In genomic region chr20:4167261-4168004, GRCh38 we compare ENCODE assay signal across 11 cellular contexts. TPM values are rescaled to one million over a fixed set of nuclear protein-coding genes. Genes with fewer than 3 reads are reported as not detected.
DNase-seq lines count a peak whose midpoint lies in the region; ATAC-seq lines count a peak whose summit lies in the region.
"Had no signal": no experiment of that assay in that cellular context is flagged by ENCODE, and none has a peak within 500 bp of the region (broad histone marks: within the 10 kb centered on the region; RNA-seq: fewer than 3 reads in every experiment).

No MANE protein-coding gene starts in this region.

- no peak overlapping the region for H3K27ac ChIP-seq in Karpas-422 (ENCODE audit: low read length)
- H3K27ac ChIP-seq: upper lobe of left lung had no signal

- peak overlapping the region; percentile 70 for H3K9ac ChIP-seq in iPS-15b (ENCODE audit: low read depth, low read length)
- no peak overlapping the region for H3K9ac ChIP-seq in Karpas-422 (ENCODE audit: low read length)

- H3K36me3 ChIP-seq in iPS-15b (ENCODE audit: control insufficient read depth, insufficient read depth, low read length) (no peaks in the 10 kb centered on the region), Karpas-422 (ENCODE audit: insufficient read depth, low read length) (no peaks in the 10 kb centered on the region)
- H3K36me3 ChIP-seq: upper lobe of left lung had no signal

- H3K27me3 ChIP-seq in iPS-15b (ENCODE audit: control insufficient read depth, insufficient read depth, low read length), result no peaks in the 10 kb centered on the region
- H3K27me3 ChIP-seq in Karpas-422 (ENCODE audit: low read length), result no peaks in the 10 kb centered on the region
- H3K27me3 ChIP-seq: upper lobe of left lung had no signal

- DNase-seq in NCI-H1436 (lab: John Stamatoyannopoulos, UW), result peak; percentile 28
- DNase-seq in NCI-H1436 treated with DMSO at 0.1 percent for 48 hours (lab: John Stamatoyannopoulos, UW), result no peak
- peak; percentile 94 for DNase-seq in SK-MEL-5 (ENCODE audit: low read depth, low spot score)
- DNase-seq in putamen (ENCODE audit: low spot score), result peak; percentile 93
- no peak for DNase-seq in activated CD4-positive, CD25-positive, alpha-beta regulatory T cell treated with anti-CD3 and anti-CD28 coated beads, Interleukin-2, amount 50 U/mL, for 72 hours
- DNase-seq in Karpas-422, result no peak
- DNase-seq: NCI-H748 treated with DMSO at 0.1 percent for 48 hours, upper lobe of left lung had no signal

- no peak for ATAC-seq in HG03520 (IDR thresholded peaks at IDR 0.05; ENCODE audit: unreplicated experiment)
- ATAC-seq: activated T-helper 17 cell treated with anti-CD3 and anti-CD28 coated beads, Interleukin-2, amount 50 U/mL, for 72 hours had no signal

- no peaks in the 10 kb centered on the region for H3K79me2 ChIP-seq in Karpas-422 (ENCODE audit: low read length)

- H3K9me3 ChIP-seq in iPS-15b (ENCODE audit: control insufficient read depth, insufficient read depth, low read length) (no peaks in the 10 kb centered on the region), Karpas-422 (ENCODE audit: low read length) (no peaks in the 10 kb centered on the region)
- H3K9me3 ChIP-seq: upper lobe of left lung had no signal

- no peaks in the 10 kb centered on the region for H4K20me1 ChIP-seq in Karpas-422 (ENCODE audit: insufficient read depth, low read depth, low read length)

- in situ Hi-C loops in SK-MEL-5 (cut with HindIII; ENCODE audit: low pct_unique_long_range_greater_than_20kb, low sequenced_read_pairs), result no loop called here

- H2AFZ ChIP-seq in Karpas-422 (ENCODE audit: low read length), result no peak overlapping the region

- H3K4me3 ChIP-seq in iPS-15b (ENCODE audit: low read depth, low read length) (no peak overlapping the region), Karpas-422 (ENCODE audit: low read length) (no peak overlapping the region)
- H3K4me3 ChIP-seq: upper lobe of left lung had no signal

- no peaks in the 10 kb centered on the region for H3K9me2 ChIP-seq in Karpas-422 (replicated peaks; ENCODE audit: insufficient read depth, low read length)

- H3K4me1 ChIP-seq in iPS-15b (ENCODE audit: control insufficient read depth, insufficient read depth, low read length) (peaks cover 19% of the 10 kb centered on the region), Karpas-422 (ENCODE audit: low read length) (peaks cover 5% of the 10 kb centered on the region)

- no peak overlapping the region for H3K4me2 ChIP-seq in Karpas-422 (ENCODE audit: low read depth, low read length, poor library complexity, severe bottlenecking)

RNA-seq across cellular contexts. Expression of gene SMOX, which starts 18.8 kb away (rescaled TPM):
- total RNA-seq in SK-MEL-5 (2014; rRNA removed; shearing (Covaris generic)), result 15.6 and 18.9 TPM in 2 replicates
- 20.8 and 28.2 TPM in 2 replicates for polyA plus RNA-seq in SK-MEL-5 (2015; cell fraction: cytosol; rRNA removed)
- 18.0 and 22.1 TPM in 2 replicates for polyA plus RNA-seq in SK-MEL-5 (2015; cell fraction: nucleus; rRNA removed)
- not detected in 2 replicates for total RNA-seq in Karpas-422 (2014; rRNA removed; shearing (Covaris generic); ENCODE audit: low replicate concordance)

Comparison
In these comparisons a context has a peak if more than half of its experiments do, and no peak if none do; other contexts are left out.
1. DNase-seq: peak in NCI-H1436 (single experiment), SK-MEL-5 (single experiment) and putamen (single experiment); none in NCI-H1436 treated with DMSO at 0.1 percent for 48 hours (single experiment), activated CD4-positive, CD25-positive, alpha-beta regulatory T cell treated with anti-CD3 and anti-CD28 coated beads, Interleukin-2, amount 50 U/mL, for 72 hours (single experiment) and Karpas-422 (single experiment).
2. RNA of gene SMOX, which starts 18.8 kb away (total RNA-seq): 15.6 to 18.9 TPM in SK-MEL-5; not detected in Karpas-422; every median in the first group is over 10 times any median in the second.